Comparison of ENCODE assay signal across 14 cellular contexts in genomic region chr5:140822281-140822629, GRCh38. TPM values are rescaled to one million over a fixed set of nuclear protein-coding genes. Genes with fewer than 3 reads are reported as not detected.
DNase-seq lines count a peak whose midpoint lies in the region; ATAC-seq, FAIRE-seq and TF ChIP-seq lines count a peak whose summit lies in the region.
"Had no signal": no experiment of that assay in that cellular context is flagged by ENCODE, and none has a peak within 500 bp of the region (broad histone marks: within the 10 kb centered on the region; RNA-seq: fewer than 3 reads in every experiment).

No MANE protein-coding gene starts in this region.

- no peak for ATAC-seq in PC-3
- ATAC-seq in omental fat pad (ENCODE audit: low FRiP score), result no peak
- no peak for ATAC-seq in GM19328 (IDR thresholded peaks at IDR 0.05; ENCODE audit: unreplicated experiment)

- CTCF ChIA-PET in PC-3 (lab: Charles Lee), result interaction anchor here (1.5 kb wide), 1 partner anchor 218 kb away, joined by 8 read pairs; no protein-coding TSS in a partner anchor

- no peaks in the 10 kb centered on the region for H3F3A ChIP-seq in PC-3 (ENCODE audit: low read length, unreplicated experiment)

- H4K20me1 ChIP-seq in PC-3 (ENCODE audit: low read length), result no peaks in the 10 kb centered on the region
- H4K20me1 ChIP-seq: BLaER1 treated with 17β-estradiol and CSF1 and Interleukin-3, amounts not matched to agents 10 nM and 100 nM had no signal

- peak; percentile 72 for TF ChIP-seq CTCF in C4-2B (conservative IDR thresholded peaks at IDR 0.05)
- TF ChIP-seq CTCF in PC-3 (conservative IDR thresholded peaks at IDR 0.05; ENCODE audit: low read depth, low read length), result no peak
- TF ChIP-seq CTCF in omental fat pad (IDR thresholded peaks at IDR 0.05), result no peak

- POLR2A ChIA-PET in PC-3 (lab: Charles Lee; ENCODE audit: unreplicated experiment), result no interaction called here

- no peaks in the 10 kb centered on the region for H3K27me3 ChIP-seq in PC-3 (ENCODE audit: low read length)
- H3K27me3 ChIP-seq: BLaER1 treated with 17β-estradiol and CSF1 and Interleukin-3, amounts not matched to agents 10 nM and 100 nM had no signal

- no peak overlapping the region for H3K9ac ChIP-seq in PC-3 (ENCODE audit: low read length)
- peak overlapping the region; percentile 86 for H3K9ac ChIP-seq in SK-N-MC (ENCODE audit: insufficient read length)
- H3K9ac ChIP-seq: BLaER1 treated with 17β-estradiol and CSF1 and Interleukin-3, amounts not matched to agents 10 nM and 100 nM had no signal

- H3K27ac ChIP-seq in C4-2B, result no peak overlapping the region
- H3K27ac ChIP-seq in PC-3 (ENCODE audit: low read length), result no peak overlapping the region
- no peak overlapping the region for H3K27ac ChIP-seq in SK-N-MC
- H3K27ac ChIP-seq: BLaER1 treated with 17β-estradiol and CSF1 and Interleukin-3, amounts not matched to agents 10 nM and 100 nM had no signal

- peak; percentile 14 for FAIRE-seq in A204.1 (lab: Jason Lieb, UNC)
- FAIRE-seq: HTR-8/SVneo had no signal

- intact Hi-C loops in PC-3 (cut with micrococcal nuclease), result no loop called here

- no peaks in the 10 kb centered on the region for H3K79me2 ChIP-seq in PC-3 (ENCODE audit: low read length)

- H3K9me3 ChIP-seq in PC-3 (ENCODE audit: low read length), result no peaks in the 10 kb centered on the region
- H3K9me3 ChIP-seq in SK-N-MC (ENCODE audit: low read depth, low read length), result no peaks in the 10 kb centered on the region; the same call in 1 of the 2 replicates

- no peaks in the 10 kb centered on the region for H3K4me1 ChIP-seq in PC-3 (ENCODE audit: insufficient read depth, low read length)
- H3K4me1 ChIP-seq: BLaER1 treated with 17β-estradiol and CSF1 and Interleukin-3, amounts not matched to agents 10 nM and 100 nM had no signal

- H2AFZ ChIP-seq in PC-3 (ENCODE audit: low read length), result peak overlapping the region; percentile 94; the same call in 1 of the 2 replicates

- no peaks in the 10 kb centered on the region for H3K9me2 ChIP-seq in PC-3 (replicated peaks; ENCODE audit: low read length)

- DNase-seq in PC-3 (no peak), SK-N-MC (ENCODE audit: low read depth, low spot score) (no peak), omental fat pad (ENCODE audit: low spot score) (no peak), occipital lobe (lab: John Stamatoyannopoulos, UW) (no peak), OCI-M1 (lab: John Stamatoyannopoulos, UW) (no peak)
- DNase-seq: Calu3; CD4-positive, alpha-beta T cell; DMS 273 treated with DMSO at 0.1 percent for 48 hours; HCEC 1CT had no signal

- peak overlapping the region; percentile 76 for H3K4me3 ChIP-seq in PC-3 (ENCODE audit: low read length)
- peak overlapping the region; percentile 87 for H3K4me3 ChIP-seq in SK-N-MC
- H3K4me3 ChIP-seq: BLaER1 treated with 17β-estradiol and CSF1 and Interleukin-3, amounts not matched to agents 10 nM and 100 nM had no signal

- BruUV-seq in PC-3 (replicated peaks; lab: Mats Ljungman, UMichigan), result no TSS peak

- H3K36me3 ChIP-seq in PC-3 (ENCODE audit: low read depth, low read length), result no peaks in the 10 kb centered on the region
- H3K36me3 ChIP-seq in SK-N-MC (ENCODE audit: insufficient read depth, low read length), result no peaks in the 10 kb centered on the region
- H3K36me3 ChIP-seq: BLaER1 treated with 17β-estradiol and CSF1 and Interleukin-3, amounts not matched to agents 10 nM and 100 nM had no signal

- H3K4me2 ChIP-seq in PC-3 (ENCODE audit: low read length), result peak overlapping the region; percentile 82; the same call in 1 of the 2 replicates
- H3K4me2 ChIP-seq: BLaER1 treated with 17β-estradiol and CSF1 and Interleukin-3, amounts not matched to agents 10 nM and 100 nM had no signal

RNA-seq across cellular contexts. Expression of gene PCDHA5, which starts 0.8 kb away (rescaled TPM):
- total RNA-seq in PC-3 (2014; rRNA removed), result 1.3 and 1.5 TPM in 2 replicates
- total RNA-seq in omental fat pad, result under 1 TPM in 3 of 4 donors, not detected in 1; 0.31 to 0.47 (median 0.46) TPM
- 13.1 TPM for total RNA-seq in occipital lobe
- total RNA-seq: CD4-positive, alpha-beta T cell had no signal

RNA-seq across cellular contexts. Expression of gene PCDHA6, which starts 5.5 kb away (rescaled TPM):
- total RNA-seq in PC-3 (2014; rRNA removed) (0.22 and 0.35 TPM in 2 replicates), omental fat pad (1 to 10 TPM in 2 of 4 donors, under 1 TPM in 2; 0.12 to 1.5 (median 0.99) TPM), occipital lobe (24.8 TPM)
- total RNA-seq: CD4-positive, alpha-beta T cell had no signal

RNA-seq across cellular contexts. Expression of gene PCDHA7, which starts 11.8 kb away (rescaled TPM):
- total RNA-seq in PC-3 (2014; rRNA removed) (0.26 and 0.52 TPM in 2 replicates), omental fat pad (1 to 10 TPM in 2 of 4 donors, under 1 TPM in 2; 0.12 to 1.4 (median 0.86) TPM), occipital lobe (18.1 TPM)
- total RNA-seq: CD4-positive, alpha-beta T cell had no signal

RNA-seq across cellular contexts. Expression of gene PCDHA4, which starts 15.4 kb away (rescaled TPM):
- 1.5 and 1.6 TPM in 2 replicates for total RNA-seq in PC-3 (2014; rRNA removed)
- total RNA-seq in omental fat pad, result 1 to 10 TPM in 3 of 4 donors, under 1 TPM in 1; 0.60 to 1.5 (median 1.1) TPM
- 18.6 TPM for total RNA-seq in occipital lobe
- total RNA-seq: CD4-positive, alpha-beta T cell had no signal

RNA-seq across cellular contexts. Expression of gene PCDHA8, which starts 18.7 kb away (rescaled TPM):
- total RNA-seq in PC-3 (2014; rRNA removed) (0.11 TPM in 1 of 2 replicates, not detected in the other), omental fat pad (under 1 TPM; 0.13 to 0.79 (median 0.35) TPM), occipital lobe (11.1 TPM)
- total RNA-seq: CD4-positive, alpha-beta T cell had no signal

Comparison
In these comparisons a context has a peak if more than half of its experiments do, and no peak if none do; other contexts are left out.
1. RNA of gene PCDHA6, which starts 5.5 kb away (total RNA-seq): 24.8 TPM in occipital lobe (single experiment); 0.12 to 1.5 TPM in omental fat pad and 0.22 to 0.35 TPM in PC-3; every median in the first group is over 10 times any median in the second.